2 cellular contexts compared by ENCODE assay signal in the genomic region with DNA sequence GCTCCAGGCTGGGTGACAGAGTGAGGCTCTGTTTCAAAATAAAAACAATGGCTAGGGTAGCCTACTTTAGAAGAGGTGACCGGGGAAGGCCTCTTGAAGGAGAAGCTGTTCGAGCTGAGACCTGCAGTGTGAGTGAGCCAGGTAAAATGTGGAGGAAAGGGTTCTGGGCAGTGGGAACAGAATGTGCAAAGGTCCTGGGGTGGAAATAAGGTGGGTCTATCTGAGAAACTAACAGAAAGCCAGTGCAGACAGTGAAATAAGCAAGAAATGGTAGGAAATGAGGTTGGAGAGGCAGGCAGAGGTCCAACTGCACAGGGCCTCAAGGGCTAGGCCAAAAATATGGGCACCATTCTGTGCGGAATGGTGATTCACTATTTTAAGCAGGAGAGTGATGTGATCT.
A peak's percentile ranks its signal among the peaks of the same experiment; 100 is the strongest.
TF ChIP-seq lines count a peak whose summit lies in the region.

No MANE protein-coding gene starts in this region.

TF ChIP-seq in WTC11, 78 proteins besides CTCF, POLR2A, EP300 and RAD21:
- TF ChIP-seq, protein P1, sequence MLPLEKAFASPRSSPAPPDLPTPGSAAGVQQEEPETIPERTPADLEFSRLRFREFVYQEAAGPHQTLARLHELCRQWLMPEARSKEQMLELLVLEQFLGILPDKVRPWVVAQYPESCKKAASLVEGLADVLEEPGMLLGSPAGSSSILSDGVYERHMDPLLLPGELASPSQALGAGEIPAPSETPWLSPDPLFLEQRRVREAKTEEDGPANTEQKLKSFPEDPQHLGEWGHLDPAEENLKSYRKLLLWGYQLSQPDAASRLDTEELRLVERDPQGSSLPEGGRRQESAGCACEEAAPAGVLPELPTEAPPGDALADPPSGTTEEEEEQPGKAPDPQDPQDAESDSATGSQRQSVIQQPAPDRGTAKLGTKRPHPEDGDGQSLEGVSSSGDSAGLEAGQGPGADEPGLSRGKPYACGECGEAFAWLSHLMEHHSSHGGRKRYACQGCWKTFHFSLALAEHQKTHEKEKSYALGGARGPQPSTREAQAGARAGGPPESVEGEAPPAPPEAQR (CRISPR knock-in tag; IDR thresholded peaks at IDR 0.05) = no peak
- TF ChIP-seq, protein P2, sequence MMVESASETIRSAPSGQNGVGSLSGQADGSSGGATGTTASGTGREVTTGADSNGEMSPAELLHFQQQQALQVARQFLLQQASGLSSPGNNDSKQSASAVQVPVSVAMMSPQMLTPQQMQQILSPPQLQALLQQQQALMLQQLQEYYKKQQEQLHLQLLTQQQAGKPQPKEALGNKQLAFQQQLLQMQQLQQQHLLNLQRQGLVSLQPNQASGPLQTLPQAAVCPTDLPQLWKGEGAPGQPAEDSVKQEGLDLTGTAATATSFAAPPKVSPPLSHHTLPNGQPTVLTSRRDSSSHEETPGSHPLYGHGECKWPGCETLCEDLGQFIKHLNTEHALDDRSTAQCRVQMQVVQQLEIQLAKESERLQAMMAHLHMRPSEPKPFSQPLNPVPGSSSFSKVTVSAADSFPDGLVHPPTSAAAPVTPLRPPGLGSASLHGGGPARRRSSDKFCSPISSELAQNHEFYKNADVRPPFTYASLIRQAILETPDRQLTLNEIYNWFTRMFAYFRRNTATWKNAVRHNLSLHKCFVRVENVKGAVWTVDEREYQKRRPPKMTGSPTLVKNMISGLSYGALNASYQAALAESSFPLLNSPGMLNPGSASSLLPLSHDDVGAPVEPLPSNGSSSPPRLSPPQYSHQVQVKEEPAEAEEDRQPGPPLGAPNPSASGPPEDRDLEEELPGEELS (CRISPR knock-in tag; IDR thresholded peaks at IDR 0.05) = no peak
- TF ChIP-seq ZNF317 (CRISPR knock-in tag; IDR thresholded peaks at IDR 0.05; ENCODE audit: borderline replicate concordance, low read depth) (no peak), ZNF138 (CRISPR knock-in tag; conservative IDR thresholded peaks at IDR 0.05) (no peak), NR2C2 (CRISPR knock-in tag; IDR thresholded peaks at IDR 0.05) (no peak), RELA (CRISPR knock-in tag; IDR thresholded peaks at IDR 0.05; ENCODE audit: borderline replicate concordance) (no peak), SMAD3 (CRISPR knock-in tag; IDR thresholded peaks at IDR 0.05; ENCODE audit: borderline replicate concordance) (no peak), NFYB (CRISPR knock-in tag; conservative IDR thresholded peaks at IDR 0.05; ENCODE audit: low read depth) (no peak)
- TF ChIP-seq, protein P3, sequence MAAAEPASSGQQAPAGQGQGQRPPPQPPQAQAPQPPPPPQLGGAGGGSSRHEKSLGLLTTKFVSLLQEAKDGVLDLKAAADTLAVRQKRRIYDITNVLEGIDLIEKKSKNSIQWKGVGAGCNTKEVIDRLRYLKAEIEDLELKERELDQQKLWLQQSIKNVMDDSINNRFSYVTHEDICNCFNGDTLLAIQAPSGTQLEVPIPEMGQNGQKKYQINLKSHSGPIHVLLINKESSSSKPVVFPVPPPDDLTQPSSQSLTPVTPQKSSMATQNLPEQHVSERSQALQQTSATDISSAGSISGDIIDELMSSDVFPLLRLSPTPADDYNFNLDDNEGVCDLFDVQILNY (CRISPR knock-in tag; IDR thresholded peaks at IDR 0.05) = no peak
- TF ChIP-seq, protein P4, sequence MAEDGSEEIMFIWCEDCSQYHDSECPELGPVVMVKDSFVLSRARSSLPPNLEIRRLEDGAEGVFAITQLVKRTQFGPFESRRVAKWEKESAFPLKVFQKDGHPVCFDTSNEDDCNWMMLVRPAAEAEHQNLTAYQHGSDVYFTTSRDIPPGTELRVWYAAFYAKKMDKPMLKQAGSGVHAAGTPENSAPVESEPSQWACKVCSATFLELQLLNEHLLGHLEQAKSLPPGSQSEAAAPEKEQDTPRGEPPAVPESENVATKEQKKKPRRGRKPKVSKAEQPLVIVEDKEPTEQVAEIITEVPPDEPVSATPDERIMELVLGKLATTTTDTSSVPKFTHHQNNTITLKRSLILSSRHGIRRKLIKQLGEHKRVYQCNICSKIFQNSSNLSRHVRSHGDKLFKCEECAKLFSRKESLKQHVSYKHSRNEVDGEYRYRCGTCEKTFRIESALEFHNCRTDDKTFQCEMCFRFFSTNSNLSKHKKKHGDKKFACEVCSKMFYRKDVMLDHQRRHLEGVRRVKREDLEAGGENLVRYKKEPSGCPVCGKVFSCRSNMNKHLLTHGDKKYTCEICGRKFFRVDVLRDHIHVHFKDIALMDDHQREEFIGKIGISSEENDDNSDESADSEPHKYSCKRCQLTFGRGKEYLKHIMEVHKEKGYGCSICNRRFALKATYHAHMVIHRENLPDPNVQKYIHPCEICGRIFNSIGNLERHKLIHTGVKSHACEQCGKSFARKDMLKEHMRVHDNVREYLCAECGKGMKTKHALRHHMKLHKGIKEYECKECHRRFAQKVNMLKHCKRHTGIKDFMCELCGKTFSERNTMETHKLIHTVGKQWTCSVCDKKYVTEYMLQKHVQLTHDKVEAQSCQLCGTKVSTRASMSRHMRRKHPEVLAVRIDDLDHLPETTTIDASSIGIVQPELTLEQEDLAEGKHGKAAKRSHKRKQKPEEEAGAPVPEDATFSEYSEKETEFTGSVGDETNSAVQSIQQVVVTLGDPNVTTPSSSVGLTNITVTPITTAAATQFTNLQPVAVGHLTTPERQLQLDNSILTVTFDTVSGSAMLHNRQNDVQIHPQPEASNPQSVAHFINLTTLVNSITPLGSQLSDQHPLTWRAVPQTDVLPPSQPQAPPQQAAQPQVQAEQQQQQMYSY (CRISPR knock-in tag; IDR thresholded peaks at IDR 0.05) = no peak
- TF ChIP-seq, protein P5, sequence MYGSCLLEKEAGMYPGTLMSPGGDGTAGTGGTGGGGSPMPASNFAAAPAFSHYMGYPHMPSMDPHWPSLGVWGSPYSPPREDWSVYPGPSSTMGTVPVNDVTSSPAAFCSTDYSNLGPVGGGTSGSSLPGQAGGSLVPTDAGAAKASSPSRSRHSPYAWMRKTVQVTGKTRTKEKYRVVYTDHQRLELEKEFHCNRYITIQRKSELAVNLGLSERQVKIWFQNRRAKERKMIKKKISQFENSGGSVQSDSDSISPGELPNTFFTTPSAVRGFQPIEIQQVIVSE (CRISPR knock-in tag; IDR thresholded peaks at IDR 0.05; ENCODE audit: borderline replicate concordance) = no peak

TF ChIP-seq in H1, 55 proteins besides CTCF, POLR2A, EP300 and RAD21:
- TF ChIP-seq, protein P6, sequence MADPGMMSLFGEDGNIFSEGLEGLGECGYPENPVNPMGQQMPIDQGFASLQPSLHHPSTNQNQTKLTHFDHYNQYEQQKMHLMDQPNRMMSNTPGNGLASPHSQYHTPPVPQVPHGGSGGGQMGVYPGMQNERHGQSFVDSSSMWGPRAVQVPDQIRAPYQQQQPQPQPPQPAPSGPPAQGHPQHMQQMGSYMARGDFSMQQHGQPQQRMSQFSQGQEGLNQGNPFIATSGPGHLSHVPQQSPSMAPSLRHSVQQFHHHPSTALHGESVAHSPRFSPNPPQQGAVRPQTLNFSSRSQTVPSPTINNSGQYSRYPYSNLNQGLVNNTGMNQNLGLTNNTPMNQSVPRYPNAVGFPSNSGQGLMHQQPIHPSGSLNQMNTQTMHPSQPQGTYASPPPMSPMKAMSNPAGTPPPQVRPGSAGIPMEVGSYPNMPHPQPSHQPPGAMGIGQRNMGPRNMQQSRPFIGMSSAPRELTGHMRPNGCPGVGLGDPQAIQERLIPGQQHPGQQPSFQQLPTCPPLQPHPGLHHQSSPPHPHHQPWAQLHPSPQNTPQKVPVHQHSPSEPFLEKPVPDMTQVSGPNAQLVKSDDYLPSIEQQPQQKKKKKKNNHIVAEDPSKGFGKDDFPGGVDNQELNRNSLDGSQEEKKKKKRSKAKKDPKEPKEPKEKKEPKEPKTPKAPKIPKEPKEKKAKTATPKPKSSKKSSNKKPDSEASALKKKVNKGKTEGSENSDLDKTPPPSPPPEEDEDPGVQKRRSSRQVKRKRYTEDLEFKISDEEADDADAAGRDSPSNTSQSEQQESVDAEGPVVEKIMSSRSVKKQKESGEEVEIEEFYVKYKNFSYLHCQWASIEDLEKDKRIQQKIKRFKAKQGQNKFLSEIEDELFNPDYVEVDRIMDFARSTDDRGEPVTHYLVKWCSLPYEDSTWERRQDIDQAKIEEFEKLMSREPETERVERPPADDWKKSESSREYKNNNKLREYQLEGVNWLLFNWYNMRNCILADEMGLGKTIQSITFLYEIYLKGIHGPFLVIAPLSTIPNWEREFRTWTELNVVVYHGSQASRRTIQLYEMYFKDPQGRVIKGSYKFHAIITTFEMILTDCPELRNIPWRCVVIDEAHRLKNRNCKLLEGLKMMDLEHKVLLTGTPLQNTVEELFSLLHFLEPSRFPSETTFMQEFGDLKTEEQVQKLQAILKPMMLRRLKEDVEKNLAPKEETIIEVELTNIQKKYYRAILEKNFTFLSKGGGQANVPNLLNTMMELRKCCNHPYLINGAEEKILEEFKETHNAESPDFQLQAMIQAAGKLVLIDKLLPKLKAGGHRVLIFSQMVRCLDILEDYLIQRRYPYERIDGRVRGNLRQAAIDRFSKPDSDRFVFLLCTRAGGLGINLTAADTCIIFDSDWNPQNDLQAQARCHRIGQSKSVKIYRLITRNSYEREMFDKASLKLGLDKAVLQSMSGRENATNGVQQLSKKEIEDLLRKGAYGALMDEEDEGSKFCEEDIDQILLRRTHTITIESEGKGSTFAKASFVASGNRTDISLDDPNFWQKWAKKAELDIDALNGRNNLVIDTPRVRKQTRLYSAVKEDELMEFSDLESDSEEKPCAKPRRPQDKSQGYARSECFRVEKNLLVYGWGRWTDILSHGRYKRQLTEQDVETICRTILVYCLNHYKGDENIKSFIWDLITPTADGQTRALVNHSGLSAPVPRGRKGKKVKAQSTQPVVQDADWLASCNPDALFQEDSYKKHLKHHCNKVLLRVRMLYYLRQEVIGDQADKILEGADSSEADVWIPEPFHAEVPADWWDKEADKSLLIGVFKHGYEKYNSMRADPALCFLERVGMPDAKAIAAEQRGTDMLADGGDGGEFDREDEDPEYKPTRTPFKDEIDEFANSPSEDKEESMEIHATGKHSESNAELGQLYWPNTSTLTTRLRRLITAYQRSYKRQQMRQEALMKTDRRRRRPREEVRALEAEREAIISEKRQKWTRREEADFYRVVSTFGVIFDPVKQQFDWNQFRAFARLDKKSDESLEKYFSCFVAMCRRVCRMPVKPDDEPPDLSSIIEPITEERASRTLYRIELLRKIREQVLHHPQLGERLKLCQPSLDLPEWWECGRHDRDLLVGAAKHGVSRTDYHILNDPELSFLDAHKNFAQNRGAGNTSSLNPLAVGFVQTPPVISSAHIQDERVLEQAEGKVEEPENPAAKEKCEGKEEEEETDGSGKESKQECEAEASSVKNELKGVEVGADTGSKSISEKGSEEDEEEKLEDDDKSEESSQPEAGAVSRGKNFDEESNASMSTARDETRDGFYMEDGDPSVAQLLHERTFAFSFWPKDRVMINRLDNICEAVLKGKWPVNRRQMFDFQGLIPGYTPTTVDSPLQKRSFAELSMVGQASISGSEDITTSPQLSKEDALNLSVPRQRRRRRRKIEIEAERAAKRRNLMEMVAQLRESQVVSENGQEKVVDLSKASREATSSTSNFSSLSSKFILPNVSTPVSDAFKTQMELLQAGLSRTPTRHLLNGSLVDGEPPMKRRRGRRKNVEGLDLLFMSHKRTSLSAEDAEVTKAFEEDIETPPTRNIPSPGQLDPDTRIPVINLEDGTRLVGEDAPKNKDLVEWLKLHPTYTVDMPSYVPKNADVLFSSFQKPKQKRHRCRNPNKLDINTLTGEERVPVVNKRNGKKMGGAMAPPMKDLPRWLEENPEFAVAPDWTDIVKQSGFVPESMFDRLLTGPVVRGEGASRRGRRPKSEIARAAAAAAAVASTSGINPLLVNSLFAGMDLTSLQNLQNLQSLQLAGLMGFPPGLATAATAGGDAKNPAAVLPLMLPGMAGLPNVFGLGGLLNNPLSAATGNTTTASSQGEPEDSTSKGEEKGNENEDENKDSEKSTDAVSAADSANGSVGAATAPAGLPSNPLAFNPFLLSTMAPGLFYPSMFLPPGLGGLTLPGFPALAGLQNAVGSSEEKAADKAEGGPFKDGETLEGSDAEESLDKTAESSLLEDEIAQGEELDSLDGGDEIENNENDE (IDR thresholded peaks at IDR 0.05; ENCODE audit: insufficient replicate concordance, low read length) = no peak
- TF ChIP-seq TEAD4 (IDR thresholded peaks at IDR 0.05; ENCODE audit: low read depth, low read length) (no peak), CTBP2 (IDR thresholded peaks at IDR 0.05; ENCODE audit: borderline replicate concordance, insufficient read depth, insufficient read length, low read length) (no peak), KDM1A (IDR thresholded peaks at IDR 0.05; ENCODE audit: borderline replicate concordance, low read length) (0 out of 2 replicates have a peak, but pooled peaks have one; percentile 18)
